Comparison of ENCODE assay signal across 25 cellular contexts in genomic region chr13:39663958-39664357, GRCh38.
"Had no signal": no experiment of that assay in that cellular context is flagged by ENCODE, and none has a peak within 500 bp of the region (broad histone marks: within the 10 kb centered on the region; RNA-seq: fewer than 3 reads in every experiment).

No MANE protein-coding gene starts in this region.

- H3K4me3 Mint-ChIP-seq: activated CD8-positive, alpha-beta T cell treated with anti-CD3 and anti-CD28 coated beads for 36 hours; activated naive CD4-positive, alpha-beta T cell treated with anti-CD3 and anti-CD28 coated beads, Interleukin-2, amount 10 ng/mL, durations not matched to agents 7 days and 5 days; activated naive CD8-positive, alpha-beta T cell treated with anti-CD3 and anti-CD28 coated beads, Interleukin-2, amount 50 U/mL, for 24 hours; activated T-helper 1 cell treated with anti-CD3 and anti-CD28 coated beads, Interleukin-12 subunit alpha, Interleukin-12 subunit beta, Interleukin-2, Interleukin-4 antibody, amounts not matched to agents 30 ng/mL and 10 ng/mL and 1 ng/mL, durations not matched to agents 14 hours and 24 hours and 36 hours; brain had no signal

- H3K9me3 ChIP-seq: adrenal gland, ascending aorta, breast epithelium, colonic mucosa, esophagus squamous epithelium, gastroesophageal sphincter had no signal

- H3K36me3 Mint-ChIP-seq: activated naive CD4-positive, alpha-beta T cell treated with anti-CD3 and anti-CD28 coated beads, Interleukin-2, amount 50 U/mL, for 72 hours had no signal

- DNase-seq: activated CD4-positive, alpha-beta T cell treated with anti-CD3 and anti-CD28 coated beads for 48 hours; activated CD4-positive, alpha-beta T cell treated with anti-CD3 and anti-CD28 coated beads, Interleukin-2, amount 50 U/mL, for 1 hour; activated CD4-positive, alpha-beta T cell treated with anti-CD3 and anti-CD28 coated beads, Interleukin-2, amount 50 U/mL, for 48 hours; activated CD4-positive, CD25-positive, alpha-beta regulatory T cell; activated CD8-positive, alpha-beta memory T cell treated with anti-CD3 and anti-CD28 coated beads for 24 hours; activated CD8-positive, alpha-beta T cell treated with anti-CD3 and anti-CD28 coated beads for 36 hours; activated gamma-delta T cell; activated naive CD4-positive, alpha-beta T cell; activated naive CD4-positive, alpha-beta T cell treated with anti-CD3 and anti-CD28 coated beads, Interleukin-2, amount 10 ng/mL, durations not matched to agents 7 days and 5 days; activated naive CD8-positive, alpha-beta T cell treated with anti-CD3 and anti-CD28 coated beads, Interleukin-2, amount 50 U/mL, for 24 hours; adrenal gland; central memory CD4-positive, alpha-beta T cell; cerebellar nuclear complex; colonic mucosa; effector CD8-positive, alpha-beta T cell; esophagus squamous epithelium; foreskin melanocyte; T-helper 1 cell; T-helper 2 cell had no signal

- H3K4me1 Mint-ChIP-seq: activated naive CD4-positive, alpha-beta T cell treated with anti-CD3 and anti-CD28 coated beads, Interleukin-2, amount 10 ng/mL, durations not matched to agents 7 days and 5 days had no signal

- H3K27me3 Mint-ChIP-seq: activated CD8-positive, alpha-beta T cell treated with anti-CD3 and anti-CD28 coated beads for 36 hours; activated naive CD4-positive, alpha-beta T cell treated with anti-CD3 and anti-CD28 coated beads, Interleukin-2, amount 10 ng/mL, durations not matched to agents 7 days and 5 days; activated naive CD8-positive, alpha-beta T cell treated with anti-CD3 and anti-CD28 coated beads, Interleukin-2, amount 50 U/mL, for 24 hours; brain had no signal

- H3K9me3 Mint-ChIP-seq: activated CD8-positive, alpha-beta T cell treated with anti-CD3 and anti-CD28 coated beads for 36 hours; activated naive CD4-positive, alpha-beta T cell treated with anti-CD3 and anti-CD28 coated beads, Interleukin-2, amount 10 ng/mL, durations not matched to agents 7 days and 5 days; activated naive CD4-positive, alpha-beta T cell treated with anti-CD3 and anti-CD28 coated beads, Interleukin-2, amount 50 U/mL, for 72 hours; activated naive CD8-positive, alpha-beta T cell treated with anti-CD3 and anti-CD28 coated beads, Interleukin-2, amount 50 U/mL, for 24 hours; activated T-helper 1 cell treated with anti-CD3 and anti-CD28 coated beads, Interleukin-12 subunit alpha, Interleukin-12 subunit beta, Interleukin-2, Interleukin-4 antibody, amounts not matched to agents 30 ng/mL and 10 ng/mL and 1 ng/mL, durations not matched to agents 14 hours and 24 hours and 36 hours; brain had no signal

- H3K27ac Mint-ChIP-seq: activated CD8-positive, alpha-beta T cell treated with anti-CD3 and anti-CD28 coated beads for 36 hours; activated naive CD4-positive, alpha-beta T cell treated with anti-CD3 and anti-CD28 coated beads, Interleukin-2, amount 10 ng/mL, durations not matched to agents 7 days and 5 days; activated naive CD4-positive, alpha-beta T cell treated with anti-CD3 and anti-CD28 coated beads, Interleukin-2, amount 50 U/mL, for 72 hours; activated naive CD8-positive, alpha-beta T cell treated with anti-CD3 and anti-CD28 coated beads, Interleukin-2, amount 50 U/mL, for 24 hours; activated T-helper 1 cell treated with anti-CD3 and anti-CD28 coated beads, Interleukin-12 subunit alpha, Interleukin-12 subunit beta, Interleukin-2, Interleukin-4 antibody, amounts not matched to agents 30 ng/mL and 10 ng/mL and 1 ng/mL, durations not matched to agents 14 hours and 24 hours and 36 hours; brain had no signal

- ATAC-seq: activated CD8-positive, alpha-beta T cell treated with anti-CD3 and anti-CD28 coated beads for 36 hours; activated naive CD8-positive, alpha-beta T cell treated with anti-CD3 and anti-CD28 coated beads, Interleukin-2, amount 50 U/mL, for 24 hours; gastroesophageal sphincter had no signal
